Comparison of ENCODE assay signal across 29 cellular contexts in the genomic region with DNA sequence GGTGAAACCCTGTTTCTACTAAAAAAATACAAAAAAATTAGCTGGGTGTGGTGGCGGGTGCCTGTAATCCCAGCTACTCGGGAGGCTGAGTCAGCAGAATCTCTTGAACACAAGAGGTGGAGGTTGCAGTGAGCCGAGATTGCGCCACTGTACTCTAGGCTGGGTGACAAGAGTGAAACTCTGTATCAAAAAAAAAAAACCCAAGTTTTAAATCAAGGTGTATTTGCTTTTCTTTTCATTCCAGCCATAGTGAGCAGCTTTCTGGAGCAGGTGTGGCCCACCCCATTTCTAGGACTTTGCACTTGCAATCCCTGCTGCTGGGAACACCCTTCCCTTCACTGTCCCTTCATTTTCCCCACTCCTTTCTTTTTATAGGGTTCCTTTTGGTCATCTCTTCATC. TPM values are rescaled to one million over a fixed set of nuclear protein-coding genes. Genes with fewer than 3 reads are reported as not detected.
DNase-seq lines count a peak whose midpoint lies in the region; ATAC-seq and TF ChIP-seq lines count a peak whose summit lies in the region.
"Had no signal": no experiment of that assay in that cellular context is flagged by ENCODE, and none has a peak within 500 bp of the region (broad histone marks: within the 10 kb centered on the region; RNA-seq: fewer than 3 reads in every experiment).

No MANE protein-coding gene starts in this region.

- H3K27ac ChIP-seq in colonic mucosa (peak overlapping the region; percentile 90), mucosa of rectum (ENCODE audit: low read depth in 2 of 2, low read length in 2 of 2) (peak overlapping the region; percentile 85 to 90), testis (peak overlapping the region; percentile 10 to 60)
- H3K27ac ChIP-seq: HL-60, PC-9 had no signal

- H3K9me3 ChIP-seq in colonic mucosa (no peaks in the 10 kb centered on the region), mucosa of rectum (ENCODE audit: control insufficient read depth in 2 of 2, low read length in 2 of 2) (no peaks in the 10 kb centered on the region), testis (no peaks in the 10 kb centered on the region)

- H3K27me3 ChIP-seq in colonic mucosa (no peaks in the 10 kb centered on the region), mucosa of rectum (ENCODE audit: control insufficient read depth in 2 of 2, insufficient read depth in 2 of 2, low read length in 2 of 2) (no peaks in the 10 kb centered on the region), testis (no peaks in the 10 kb centered on the region)

- TF ChIP-seq CTCF in colonic mucosa (IDR thresholded peaks at IDR 0.05) (no peak), testis (IDR thresholded peaks at IDR 0.05) (no peak)

- no peak for TF ChIP-seq POLR2A in testis (IDR thresholded peaks at IDR 0.05)

- H3K9ac ChIP-seq in colonic mucosa (ENCODE audit: low read depth in 2 of 2, low read length in 2 of 2) (no peak overlapping the region), mucosa of rectum (ENCODE audit: low read depth in 1 of 2, low read length in 2 of 2) (no peak overlapping the region)

- ATAC-seq in left colon (peak; percentile 76), GM18861 (IDR thresholded peaks at IDR 0.05; ENCODE audit: unreplicated experiment) (no peak)
- ATAC-seq: CD8-positive, alpha-beta T cell; GM12878 had no signal

- H3K4me1 ChIP-seq in colonic mucosa = no peaks in the 10 kb centered on the region
- H3K4me1 ChIP-seq in mucosa of rectum (ENCODE audit: control insufficient read depth in 2 of 2, insufficient read depth in 2 of 2, low read length in 2 of 2) = peaks cover 26 to 50% of the 10 kb centered on the region in 2 donors
- H3K4me1 ChIP-seq in testis = peaks cover 12% of the 10 kb centered on the region

- DNase-seq in colonic mucosa (peak; percentile 64), left colon (peak; percentile 49 to 75), testis (no peak), NCI-H2196 treated with DMSO at 0.1 percent for 48 hours (lab: John Stamatoyannopoulos, UW; ENCODE audit: unreplicated experiment) (no peak), HT-29 (ENCODE audit: low spot score) (no peak)
- DNase-seq in activated CD4-positive, alpha-beta T cell treated with anti-CD3 and anti-CD28 coated beads, Interleukin-2, amount 50 U/mL, for 1 hour = no peak
- DNase-seq: C1 segment of cervical spinal cord; CD8-positive, alpha-beta T cell; DMS 273 treated with DMSO at 0.1 percent for 48 hours; DMS79; EL; GDM1; KBM-7; NCI-H1105 treated with DMSO at 0.1 percent for 48 hours; NCI-H146; NCI-H2029; NCI-H526 treated with DMSO at 0.1 percent for 48 hours; PC-9; Right ventricle myocardium superior; RPMI8226 had no signal

- H3K36me3 ChIP-seq in colonic mucosa (no peaks in the 10 kb centered on the region), mucosa of rectum (ENCODE audit: control insufficient read depth in 2 of 2, insufficient read depth in 2 of 2, low read length in 2 of 2) (peaks cover 0 to 2% of the 10 kb centered on the region in 2 donors), testis (ENCODE audit: low read depth, missing control alignments) (no peaks in the 10 kb centered on the region)

- intact Hi-C loops in colonic mucosa (cut with DNase I) = no loop called here
- intact Hi-C loops in left colon (cut with DNase I, micrococcal nuclease) = no loop called here
- intact Hi-C loops in testis (cut with DNase I; ENCODE audit: low total_unique reads) = no loop called here

- H3K4me3 ChIP-seq in colonic mucosa (no peak overlapping the region), mucosa of rectum (ENCODE audit: low read length in 2 of 2) (no peak overlapping the region), testis (no peak overlapping the region)
- H3K4me3 ChIP-seq: GM12878, PC-9 had no signal

- WGBS in testis, 2 donors = 85 to 99% methylated on average over 4 of the region's 4 CpGs

RNA-seq across cellular contexts. Expression of a gene that starts 28.8 kb away (rescaled TPM):
- total RNA-seq in colonic mucosa = 10 to 100 TPM; 63.1 to 68.8 TPM
- 10 to 100 TPM; 89.7 to 95.0 TPM for total RNA-seq in left colon
- total RNA-seq in testis = not detected
- polyA plus RNA-seq in testis (ENCODE audit: insufficient read depth, low read depth, low replicate concordance) = not detected
- 4.7 and 4.8 TPM in 2 replicates for total RNA-seq in HT-29 (2014; rRNA removed; shearing (Covaris generic))
- total RNA-seq: A673; CD8-positive, alpha-beta T cell; GM12878; LHCN-M2; MCF 10A; NCI-H460; PC-9; Right ventricle myocardium superior; SK-MEL-5 had no signal
- polyA plus RNA-seq: GM12878 had no signal

RNA-seq across cellular contexts. Expression of a gene that starts 45.2 kb away (rescaled TPM):
- total RNA-seq in colonic mucosa (10 to 100 TPM; 14.5 to 17.6 TPM), left colon (10 to 100 TPM; 10.5 to 26.1 TPM), testis (10 to 100 TPM; 16.2 to 22.2 TPM)
- 53.1 TPM for polyA plus RNA-seq in testis (ENCODE audit: insufficient read depth, low read depth, low replicate concordance)
- not detected in 2 replicates for total RNA-seq in HT-29 (2014; rRNA removed; shearing (Covaris generic))
- total RNA-seq: PC-9 had no signal

Comparison
In these comparisons a context has a peak if more than half of its experiments do, and no peak if none do; other contexts are left out.
1. DNase-seq: peak in colonic mucosa (single experiment) and left colon (2 of 2); none in testis (single experiment), NCI-H2196 treated with DMSO at 0.1 percent for 48 hours (single experiment), activated CD4-positive, alpha-beta T cell treated with anti-CD3 and anti-CD28 coated beads, Interleukin-2, amount 50 U/mL, for 1 hour (single experiment) and HT-29 (single experiment).
2. H3K27ac ChIP-seq: peak in every context shown above with its lines; median percentile 90 in colonic mucosa; 88 in mucosa of rectum; 35 in testis.
3. RNA of a gene that starts 28.8 kb away (total RNA-seq): 89.7 to 95.0 TPM in left colon and 63.1 to 68.8 TPM in colonic mucosa; 4.7 to 4.8 TPM in HT-29 and not detected in testis; every median in the first group is over 10 times any median in the second.
4. RNA of a gene that starts 45.2 kb away (total RNA-seq): 10.5 to 26.1 TPM in left colon, 16.2 to 22.2 TPM in testis and 14.5 to 17.6 TPM in colonic mucosa; not detected in HT-29; every median in the first group is over 10 times any median in the second.